8 cellular contexts compared by ENCODE assay signal in the genomic region with DNA sequence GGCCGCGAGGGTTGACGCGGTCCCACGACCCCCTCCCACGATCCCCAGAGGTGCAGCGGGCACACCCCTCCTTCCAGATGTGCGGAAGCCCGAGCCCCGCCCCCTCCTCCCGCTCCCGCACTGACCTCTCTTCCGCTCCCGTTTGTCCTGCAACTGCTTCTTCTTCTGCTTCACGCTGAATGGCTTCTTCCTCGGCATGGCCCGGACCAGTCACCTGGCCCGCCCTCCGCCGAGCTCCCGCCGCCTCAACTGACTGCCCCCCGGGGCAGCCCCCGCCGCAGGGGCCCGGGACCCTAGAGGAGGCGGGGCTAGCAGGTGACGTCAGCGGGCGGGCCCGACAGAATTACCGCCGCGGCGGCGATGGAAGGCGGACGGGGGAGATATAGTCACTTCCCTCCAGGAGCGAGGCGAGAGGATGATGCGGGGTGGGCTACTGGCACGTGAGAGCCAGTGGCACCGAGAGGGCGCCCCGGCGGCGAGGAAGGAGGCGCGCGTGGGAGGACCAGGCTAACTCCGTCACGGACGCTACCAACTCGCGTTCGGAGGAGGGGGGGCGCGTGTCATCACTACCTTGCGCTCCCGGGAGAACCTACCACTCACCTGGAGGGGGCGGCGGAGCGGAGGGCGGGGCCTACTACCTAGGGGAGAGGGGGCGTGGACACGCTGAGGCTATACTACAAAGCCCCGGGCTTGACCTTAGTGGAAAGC. TPM values are rescaled to one million over a fixed set of nuclear protein-coding genes. Genes with fewer than 3 reads are reported as not detected.
A peak's percentile ranks its signal among the peaks of the same experiment; 100 is the strongest.
DNase-seq lines count a peak whose midpoint lies in the region; ATAC-seq and TF ChIP-seq lines count a peak whose summit lies in the region.

A gene with protein sequence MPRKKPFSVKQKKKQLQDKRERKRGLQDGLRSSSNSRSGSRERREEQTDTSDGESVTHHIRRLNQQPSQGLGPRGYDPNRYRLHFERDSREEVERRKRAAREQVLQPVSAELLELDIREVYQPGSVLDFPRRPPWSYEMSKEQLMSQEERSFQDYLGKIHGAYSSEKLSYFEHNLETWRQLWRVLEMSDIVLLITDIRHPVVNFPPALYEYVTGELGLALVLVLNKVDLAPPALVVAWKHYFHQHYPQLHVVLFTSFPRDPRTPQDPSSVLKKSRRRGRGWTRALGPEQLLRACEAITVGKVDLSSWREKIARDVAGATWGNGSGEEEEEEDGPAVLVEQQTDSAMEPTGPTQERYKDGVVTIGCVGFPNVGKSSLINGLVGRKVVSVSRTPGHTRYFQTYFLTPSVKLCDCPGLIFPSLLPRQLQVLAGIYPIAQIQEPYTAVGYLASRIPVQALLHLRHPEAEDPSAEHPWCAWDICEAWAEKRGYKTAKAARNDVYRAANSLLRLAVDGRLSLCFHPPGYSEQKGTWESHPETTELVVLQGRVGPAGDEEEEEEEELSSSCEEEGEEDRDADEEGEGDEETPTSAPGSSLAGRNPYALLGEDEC (minus strand): TSS at position 484 of the 708 bp plus-strand sequence. CDS start 286 bp downstream, at position 198.

- peak within 1 kb of the TSS; percentile 90 for H3K4me2 ChIP-seq in DOHH2 (ENCODE audit: low read length)
- H3K4me2 ChIP-seq in GM23338: peak within 1 kb of the TSS; percentile 80

- H3K9me3 ChIP-seq in DOHH2 (ENCODE audit: control insufficient read depth, insufficient read depth, low read length) (no peaks in the 10 kb centered on the region), RWPE2 (ENCODE audit: severe bottlenecking) (no peaks in the 10 kb centered on the region)

- H3K4me3 ChIP-seq in DOHH2 (ENCODE audit: low read length) (peak within 1 kb of the TSS; percentile 98), GM23338 (peak within 1 kb of the TSS; percentile 65), LNCaP clone FGC (ENCODE audit: low read depth, low read length) (peak within 1 kb of the TSS; percentile 86), RWPE2 (ENCODE audit: severe bottlenecking) (peak within 1 kb of the TSS; percentile 98), fibroblast of mammary gland (ENCODE audit: control insufficient read depth, low read depth, low read length) (peak within 1 kb of the TSS; percentile 98)

- peaks cover 55% of the 10 kb centered on the region for H3K36me3 Mint-ChIP-seq in GM23338 (ENCODE audit: low read depth)
- H3K36me3 Mint-ChIP-seq in activated T-helper 2 cell treated with anti-CD3 and anti-CD28 coated beads, Interferon-gamma antibody, Interleukin-2, Interleukin-4, amounts not matched to agents 10 μg/mL and 5 μg/mL and 100 μg/mL, durations not matched to agents 14 hours and 24 hours and 36 hours (ENCODE audit: low read depth): peaks cover 67% of the 10 kb centered on the region
- peaks cover 22% of the 10 kb centered on the region for H3K36me3 Mint-ChIP-seq in natural killer cell treated with Interleukin-12 subunit alpha and Interleukin-12 subunit beta and Interleukin-15 and Interleukin-18, amount 100 ng/mL, for 72 hours
- H3K36me3 Mint-ChIP-seq in stimulated activated naive CD8-positive, alpha-beta T cell treated with anti-CD3 and anti-CD28 coated beads, Interleukin-15, Interleukin-2, amounts not matched to agents 100 ng/mL and 50 ng/mL, for 24 hours (ENCODE audit: low read depth): peaks cover 64% of the 10 kb centered on the region

- peaks cover 12% of the 10 kb centered on the region; the same call in 1 of the 2 replicates for H4K20me1 ChIP-seq in DOHH2 (ENCODE audit: control insufficient read depth, insufficient read depth, low read depth, low read length)
- H4K20me1 ChIP-seq in GM23338 (replicated peaks; ENCODE audit: insufficient read depth): peaks cover 19% of the 10 kb centered on the region

- peaks cover 12% of the 10 kb centered on the region for H3K4me1 Mint-ChIP-seq in GM23338
- H3K4me1 Mint-ChIP-seq in activated T-helper 2 cell treated with anti-CD3 and anti-CD28 coated beads, Interferon-gamma antibody, Interleukin-2, Interleukin-4, amounts not matched to agents 10 μg/mL and 5 μg/mL and 100 μg/mL, durations not matched to agents 14 hours and 24 hours and 36 hours (ENCODE audit: low read depth): peaks cover 22% of the 10 kb centered on the region
- H3K4me1 Mint-ChIP-seq in natural killer cell treated with Interleukin-12 subunit alpha and Interleukin-12 subunit beta and Interleukin-15 and Interleukin-18, amount 100 ng/mL, for 72 hours (ENCODE audit: low read depth in 2 of 2): peaks cover 34 to 36% of the 10 kb centered on the region in 2 donors
- peaks cover 53% of the 10 kb centered on the region for H3K4me1 Mint-ChIP-seq in stimulated activated naive CD8-positive, alpha-beta T cell treated with anti-CD3 and anti-CD28 coated beads, Interleukin-15, Interleukin-2, amounts not matched to agents 100 ng/mL and 50 ng/mL, for 24 hours (ENCODE audit: low read depth)

- peak within 1 kb of the TSS; percentile 98 for H3K4me3 Mint-ChIP-seq in GM23338
- peak within 1 kb of the TSS; percentile 98 for H3K4me3 Mint-ChIP-seq in activated T-helper 2 cell treated with anti-CD3 and anti-CD28 coated beads, Interferon-gamma antibody, Interleukin-2, Interleukin-4, amounts not matched to agents 10 μg/mL and 5 μg/mL and 100 μg/mL, durations not matched to agents 14 hours and 24 hours and 36 hours (ENCODE audit: low read depth)
- H3K4me3 Mint-ChIP-seq in natural killer cell treated with Interleukin-12 subunit alpha and Interleukin-12 subunit beta and Interleukin-15 and Interleukin-18, amount 100 ng/mL, for 72 hours: peak within 1 kb of the TSS; percentile 94
- peak within 1 kb of the TSS; percentile 98 for H3K4me3 Mint-ChIP-seq in stimulated activated naive CD8-positive, alpha-beta T cell treated with anti-CD3 and anti-CD28 coated beads, Interleukin-15, Interleukin-2, amounts not matched to agents 100 ng/mL and 50 ng/mL, for 24 hours

- peaks cover 49% of the 10 kb centered on the region for H3K79me2 ChIP-seq in DOHH2 (ENCODE audit: control insufficient read depth, low read length)
- peaks cover 46% of the 10 kb centered on the region for H3K79me2 ChIP-seq in GM23338 (replicated peaks; ENCODE audit: insufficient read depth)

- peaks cover 17% of the 10 kb centered on the region for H3K27me3 Mint-ChIP-seq in GM23338 (ENCODE audit: insufficient read depth, low read depth, poor library complexity)
- no peaks in the 10 kb centered on the region for H3K27me3 Mint-ChIP-seq in activated T-helper 2 cell treated with anti-CD3 and anti-CD28 coated beads, Interferon-gamma antibody, Interleukin-2, Interleukin-4, amounts not matched to agents 10 μg/mL and 5 μg/mL and 100 μg/mL, durations not matched to agents 14 hours and 24 hours and 36 hours (ENCODE audit: low read depth)
- H3K27me3 Mint-ChIP-seq in natural killer cell treated with Interleukin-12 subunit alpha and Interleukin-12 subunit beta and Interleukin-15 and Interleukin-18, amount 100 ng/mL, for 72 hours: no peaks in the 10 kb centered on the region
- no peaks in the 10 kb centered on the region for H3K27me3 Mint-ChIP-seq in stimulated activated naive CD8-positive, alpha-beta T cell treated with anti-CD3 and anti-CD28 coated beads, Interleukin-15, Interleukin-2, amounts not matched to agents 100 ng/mL and 50 ng/mL, for 24 hours

- H3K4me1 ChIP-seq in DOHH2 (ENCODE audit: control insufficient read depth, low read length) (peaks cover 21% of the 10 kb centered on the region), GM23338 (ENCODE audit: insufficient read depth) (peaks cover 9% of the 10 kb centered on the region; the same call in 1 of the 2 replicates), RWPE2 (ENCODE audit: insufficient read depth, poor library complexity, severe bottlenecking) (peaks cover 6% of the 10 kb centered on the region)

- ATAC-seq in GM23338 (peak; percentile 85), RWPE2 (ENCODE audit: low read depth) (peak; percentile 81)
- ATAC-seq in natural killer cell treated with Interleukin-12 subunit alpha and Interleukin-12 subunit beta and Interleukin-15 and Interleukin-18, amount 100 ng/mL, for 72 hours: peak; percentile 91 to 92

- H2AFZ ChIP-seq in GM23338: peak within 1 kb of the TSS; percentile 98

- H3K36me3 ChIP-seq in DOHH2 (ENCODE audit: control insufficient read depth, low read length): peaks cover 76% of the 10 kb centered on the region
- H3K36me3 ChIP-seq in GM23338 (ENCODE audit: insufficient read depth): no peaks in the 10 kb centered on the region; the same call in 1 of the 2 replicates
- H3K36me3 ChIP-seq in RWPE2 (ENCODE audit: low read depth): peaks cover 52% of the 10 kb centered on the region

- H3K9me2 ChIP-seq in DOHH2 (replicated peaks; ENCODE audit: control insufficient read depth, low read length) (no peaks in the 10 kb centered on the region), GM23338 (ENCODE audit: insufficient read depth) (no peaks in the 10 kb centered on the region)

- H3K9me3 Mint-ChIP-seq in GM23338: peaks cover 3% of the 10 kb centered on the region; the same call in 1 of the 3 replicates
- no peaks in the 10 kb centered on the region for H3K9me3 Mint-ChIP-seq in activated T-helper 2 cell treated with anti-CD3 and anti-CD28 coated beads, Interferon-gamma antibody, Interleukin-2, Interleukin-4, amounts not matched to agents 10 μg/mL and 5 μg/mL and 100 μg/mL, durations not matched to agents 14 hours and 24 hours and 36 hours
- no peaks in the 10 kb centered on the region for H3K9me3 Mint-ChIP-seq in natural killer cell treated with Interleukin-12 subunit alpha and Interleukin-12 subunit beta and Interleukin-15 and Interleukin-18, amount 100 ng/mL, for 72 hours
- H3K9me3 Mint-ChIP-seq in stimulated activated naive CD8-positive, alpha-beta T cell treated with anti-CD3 and anti-CD28 coated beads, Interleukin-15, Interleukin-2, amounts not matched to agents 100 ng/mL and 50 ng/mL, for 24 hours: no peaks in the 10 kb centered on the region

- TF ChIP-seq CTCF in DOHH2 (IDR thresholded peaks at IDR 0.05; ENCODE audit: low read depth, low read length, poor library complexity, severe bottlenecking): no peak
- TF ChIP-seq CTCF in GM23338 (conservative IDR thresholded peaks at IDR 0.05; ENCODE audit: low read depth in 2 of 2): no peak
- TF ChIP-seq CTCF in LNCaP clone FGC (IDR thresholded peaks at IDR 0.05; ENCODE audit: control insufficient read depth, extremely low read depth, insufficient read depth): no peak
- TF ChIP-seq CTCF in RWPE2 (IDR thresholded peaks at IDR 0.05; ENCODE audit: poor library complexity, severe bottlenecking): no peak
- no peak for TF ChIP-seq CTCF in fibroblast of mammary gland (conservative IDR thresholded peaks at IDR 0.05; ENCODE audit: control insufficient read depth, insufficient read depth, low read depth, low read length)

- H3K27ac ChIP-seq in DOHH2 (ENCODE audit: low read depth, low read length) (peak within 1 kb of the TSS; percentile 90), GM23338 (ENCODE audit: low read depth) (peak within 1 kb of the TSS; percentile 94), RWPE2 (ENCODE audit: poor library complexity, severe bottlenecking) (peak within 1 kb of the TSS; percentile 82)

- no peaks in the 10 kb centered on the region for H3K27me3 ChIP-seq in DOHH2 (ENCODE audit: control insufficient read depth, low read length)
- no peaks in the 10 kb centered on the region for H3K27me3 ChIP-seq in GM23338 (ENCODE audit: insufficient read depth)
- H3K27me3 ChIP-seq in RWPE2 (ENCODE audit: insufficient read depth, poor library complexity, severe bottlenecking): no peaks in the 10 kb centered on the region

- H3K27ac Mint-ChIP-seq in GM23338: peak within 1 kb of the TSS; percentile 98
- H3K27ac Mint-ChIP-seq in activated T-helper 2 cell treated with anti-CD3 and anti-CD28 coated beads, Interferon-gamma antibody, Interleukin-2, Interleukin-4, amounts not matched to agents 10 μg/mL and 5 μg/mL and 100 μg/mL, durations not matched to agents 14 hours and 24 hours and 36 hours: peak within 1 kb of the TSS; percentile 100
- H3K27ac Mint-ChIP-seq in natural killer cell treated with Interleukin-12 subunit alpha and Interleukin-12 subunit beta and Interleukin-15 and Interleukin-18, amount 100 ng/mL, for 72 hours: peak within 1 kb of the TSS; percentile 97 to 99
- peak within 1 kb of the TSS; percentile 99 for H3K27ac Mint-ChIP-seq in stimulated activated naive CD8-positive, alpha-beta T cell treated with anti-CD3 and anti-CD28 coated beads, Interleukin-15, Interleukin-2, amounts not matched to agents 100 ng/mL and 50 ng/mL, for 24 hours

- DNase-seq in GM23338 (ENCODE audit: low spot score) (peak; percentile 98), LNCaP clone FGC (ENCODE audit: low read depth) (peak; percentile 85), RWPE2 (ENCODE audit: low spot score) (peak; percentile 96), fibroblast of mammary gland (ENCODE audit: low read depth) (peak; percentile 82)
- DNase-seq in activated T-helper 2 cell treated with anti-CD3 and anti-CD28 coated beads, Interferon-gamma antibody, Interleukin-2, Interleukin-4, amounts not matched to agents 10 μg/mL and 5 μg/mL and 100 μg/mL, durations not matched to agents 14 hours and 24 hours and 36 hours (ENCODE audit: low spot score): peak; percentile 96
- DNase-seq in natural killer cell treated with Interleukin-12 subunit alpha and Interleukin-12 subunit beta and Interleukin-15 and Interleukin-18, amount 100 ng/mL, for 72 hours (ENCODE audit: low spot score): peak; percentile 96

- intact Hi-C loops in activated T-helper 2 cell treated with anti-CD3 and anti-CD28 coated beads, Interferon-gamma antibody, Interleukin-2, Interleukin-4, amounts not matched to agents 10 μg/mL and 5 μg/mL and 100 μg/mL, durations not matched to agents 14 hours and 24 hours and 36 hours (cut with micrococcal nuclease): loop anchor here (1.0 to 5.0 kb wide), 2 partner anchors 15 to 131 kb away; partner anchors contain the start of genes ABCF1 and PPP1R18

- H3F3A ChIP-seq in DOHH2 (ENCODE audit: control insufficient read depth, insufficient read depth) (peaks cover 9% of the 10 kb centered on the region), GM23338 (replicated peaks; ENCODE audit: low read depth) (peaks cover 23% of the 10 kb centered on the region; the same call in 1 of the 2 replicates)

RNA-seq across cellular contexts. Expression of the gene that starts here (rescaled TPM):
- total RNA-seq in GM23338 (2014; rRNA removed; shearing (Covaris generic)): 29.6 and 42.5 TPM in 2 replicates
- 30.8 and 31.4 TPM in 2 replicates for polyA plus RNA-seq in GM23338 (2016; fragmentation: Nextera tagmentation; extraction: Ambion mirVana)
- 79.8 and 88.2 TPM in 2 replicates for total RNA-seq in activated T-helper 2 cell treated with anti-CD3 and anti-CD28 coated beads, Interferon-gamma antibody, Interleukin-2, Interleukin-4, amounts not matched to agents 10 μg/mL and 5 μg/mL and 100 μg/mL, durations not matched to agents 14 hours and 24 hours and 36 hours
- 10 to 100 TPM; 59.8 to 70.5 TPM for total RNA-seq in natural killer cell treated with Interleukin-12 subunit alpha and Interleukin-12 subunit beta and Interleukin-15 and Interleukin-18, amount 100 ng/mL, for 72 hours

Comparison
In these comparisons a context has a peak if more than half of its experiments do, and no peak if none do; other contexts are left out.
1. Peak in every context shown above with its lines: DNase-seq, ATAC-seq, H3K4me3 ChIP-seq and H3K27ac ChIP-seq.